11 cellular contexts compared by ENCODE assay signal in the genomic region with DNA sequence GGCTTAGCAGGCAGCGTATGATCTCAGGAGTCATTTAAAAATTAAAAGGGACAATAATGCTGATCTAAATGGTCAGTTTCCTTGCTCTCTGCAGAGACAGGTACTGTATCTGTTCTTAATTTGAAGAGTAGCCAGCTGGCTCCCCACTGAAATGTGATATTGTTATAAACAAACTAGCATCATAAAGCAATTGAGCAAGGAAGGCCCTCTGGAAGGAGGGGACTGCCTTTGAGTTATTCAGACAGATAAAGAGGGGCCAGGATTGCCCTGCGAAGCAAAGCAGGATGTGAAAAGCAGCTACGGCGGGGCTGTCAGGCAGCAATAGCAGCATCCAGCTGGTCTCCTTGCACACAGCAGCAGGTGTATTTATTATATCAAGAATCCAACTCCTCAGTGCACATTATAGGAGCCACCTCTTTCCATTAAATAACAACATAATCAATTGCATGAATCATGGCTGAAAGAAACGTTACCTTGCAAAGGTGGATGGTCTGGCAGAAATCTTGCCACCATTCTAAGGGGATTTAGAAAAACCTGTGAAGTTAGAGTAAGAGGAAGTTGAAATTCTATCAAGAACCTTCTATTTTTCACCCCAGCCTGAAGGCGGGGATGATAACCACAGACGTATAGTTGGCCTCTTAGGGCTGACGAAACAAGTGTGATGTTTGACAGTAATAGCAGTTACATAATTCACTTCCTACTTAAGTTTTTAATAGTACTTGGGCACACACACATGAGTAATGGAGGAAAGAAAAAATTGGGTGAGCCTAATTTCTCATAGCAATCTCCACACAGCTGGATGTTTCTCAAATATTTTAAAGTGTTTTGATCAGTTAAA.
DNase-seq lines count a peak whose midpoint lies in the region; ATAC-seq and TF ChIP-seq lines count a peak whose summit lies in the region.
"Had no signal": no experiment of that assay in that cellular context is flagged by ENCODE, and none has a peak within 500 bp of the region (broad histone marks: within the 10 kb centered on the region; RNA-seq: fewer than 3 reads in every experiment).

No MANE protein-coding gene starts in this region.

- H3K4me1 Mint-ChIP-seq in activated naive CD4-positive, alpha-beta T cell treated with anti-CD3 and anti-CD28 coated beads, Interleukin-2, amount 10 ng/mL, durations not matched to agents 7 days and 5 days, result no peaks in the 10 kb centered on the region
- H3K4me1 Mint-ChIP-seq in activated B cell treated with CpG ODN at 0.5 μM for 24 hours, result peaks cover 11% of the 10 kb centered on the region
- peaks cover 0 to 7% of the 10 kb centered on the region in 2 donors for H3K4me1 Mint-ChIP-seq in stimulated activated naive B cell treated with anti-CD40 and anti-IgM and Interleukin-4, amounts not matched to agents 10 μg/mL and 1 μg/mL and 100 μg/mL, for 72 hours

- CTCF ChIA-PET in activated naive CD4-positive, alpha-beta T cell treated with anti-CD3 and anti-CD28 coated beads, Interleukin-2, amount 10 ng/mL, durations not matched to agents 7 days and 5 days (lab: Charles Lee), result no interaction called here
- CTCF ChIA-PET in activated B cell treated with CpG ODN at 0.5 μM for 24 hours (lab: Charles Lee), result no interaction called here

- TF ChIP-seq CTCF in activated B cell treated with CpG ODN at 0.5 μM for 24 hours (IDR thresholded peaks at IDR 0.05), result no peak

- no peaks in the 10 kb centered on the region for H3K9me3 Mint-ChIP-seq in activated naive CD4-positive, alpha-beta T cell treated with anti-CD3 and anti-CD28 coated beads, Interleukin-2, amount 10 ng/mL, durations not matched to agents 7 days and 5 days
- no peaks in the 10 kb centered on the region for H3K9me3 Mint-ChIP-seq in activated B cell treated with CpG ODN at 0.5 μM for 24 hours
- no peaks in the 10 kb centered on the region for H3K9me3 Mint-ChIP-seq in stimulated activated naive B cell treated with anti-CD40 and anti-IgM and Interleukin-4, amounts not matched to agents 10 μg/mL and 1 μg/mL and 100 μg/mL, for 72 hours
- H3K9me3 Mint-ChIP-seq: dendritic cell treated with granulocyte-macrophage colony-stimulating factor and Interleukin-4, amounts not matched to agents 40 ng/mL and 50 ng/mL, for 4 days had no signal

- no peaks in the 10 kb centered on the region for H3K27me3 Mint-ChIP-seq in activated naive CD4-positive, alpha-beta T cell treated with anti-CD3 and anti-CD28 coated beads, Interleukin-2, amount 10 ng/mL, durations not matched to agents 7 days and 5 days
- H3K27me3 Mint-ChIP-seq in activated B cell treated with CpG ODN at 0.5 μM for 24 hours, result no peaks in the 10 kb centered on the region
- no peaks in the 10 kb centered on the region for H3K27me3 Mint-ChIP-seq in stimulated activated naive B cell treated with anti-CD40 and anti-IgM and Interleukin-4, amounts not matched to agents 10 μg/mL and 1 μg/mL and 100 μg/mL, for 72 hours

- H3K36me3 Mint-ChIP-seq in activated naive CD4-positive, alpha-beta T cell treated with anti-CD3 and anti-CD28 coated beads, Interleukin-2, amount 10 ng/mL, durations not matched to agents 7 days and 5 days, result no peaks in the 10 kb centered on the region
- H3K36me3 Mint-ChIP-seq in activated B cell treated with CpG ODN at 0.5 μM for 24 hours (ENCODE audit: low read depth), result no peaks in the 10 kb centered on the region
- no peaks in the 10 kb centered on the region for H3K36me3 Mint-ChIP-seq in stimulated activated naive B cell treated with anti-CD40 and anti-IgM and Interleukin-4, amounts not matched to agents 10 μg/mL and 1 μg/mL and 100 μg/mL, for 72 hours

- ATAC-seq in activated B cell treated with CpG ODN at 0.5 μM for 24 hours (ENCODE audit: low read depth) (peak; percentile 64), GM21390 (IDR thresholded peaks at IDR 0.05; ENCODE audit: unreplicated experiment) (no peak), GM21423 (IDR thresholded peaks at IDR 0.05; ENCODE audit: unreplicated experiment) (no peak)
- ATAC-seq in stimulated activated naive B cell treated with anti-CD40 and anti-IgM and Interleukin-4, amounts not matched to agents 10 μg/mL and 1 μg/mL and 100 μg/mL, for 72 hours (replicated peaks), result peak; percentile 22 to 40

- H3K4me3 Mint-ChIP-seq in activated naive CD4-positive, alpha-beta T cell treated with anti-CD3 and anti-CD28 coated beads, Interleukin-2, amount 10 ng/mL, durations not matched to agents 7 days and 5 days, result no peak overlapping the region
- H3K4me3 Mint-ChIP-seq in activated B cell treated with CpG ODN at 0.5 μM for 24 hours, result no peak overlapping the region
- no peak overlapping the region for H3K4me3 Mint-ChIP-seq in stimulated activated naive B cell treated with anti-CD40 and anti-IgM and Interleukin-4, amounts not matched to agents 10 μg/mL and 1 μg/mL and 100 μg/mL, for 72 hours
- H3K4me3 Mint-ChIP-seq: dendritic cell treated with granulocyte-macrophage colony-stimulating factor and Interleukin-4, amounts not matched to agents 40 ng/mL and 50 ng/mL, for 4 days had no signal

- no peak for DNase-seq in activated naive CD4-positive, alpha-beta T cell treated with anti-CD3 and anti-CD28 coated beads, Interleukin-2, amount 10 ng/mL, durations not matched to agents 7 days and 5 days
- DNase-seq in activated naive CD4-positive, alpha-beta T cell treated with anti-CD3 and anti-CD28 coated beads, Interleukin-2, amount 50 U/mL, for 16 hours, result no peak
- DNase-seq in NCI-H1930 (lab: John Stamatoyannopoulos, UW), result peak; percentile 3 to 26
- DNase-seq in activated B cell treated with CpG ODN at 0.5 μM for 24 hours, result no peak
- DNase-seq in stimulated activated naive B cell treated with anti-CD40 and anti-IgM and Interleukin-4, amounts not matched to agents 10 μg/mL and 1 μg/mL and 100 μg/mL, for 72 hours, result no peak
- DNase-seq in cerebellar cortex (ENCODE audit: low spot score), result no peak
- DNase-seq: NCI-H2029 treated with DMSO at 0.1 percent for 48 hours; stimulated activated CD4-positive, alpha-beta T cell treated with anti-CD3 and anti-CD28 coated beads, Interleukin-2, amount 100 ng/mL, for 48 hours had no signal

- intact Hi-C loops in activated B cell treated with CpG ODN at 0.5 μM for 24 hours (cut with micrococcal nuclease), result no loop called here

- POLR2A ChIA-PET in activated B cell treated with CpG ODN at 0.5 μM for 24 hours (lab: Charles Lee), result no interaction called here

- H3K27ac Mint-ChIP-seq in activated naive CD4-positive, alpha-beta T cell treated with anti-CD3 and anti-CD28 coated beads, Interleukin-2, amount 10 ng/mL, durations not matched to agents 7 days and 5 days, result peak overlapping the region; percentile 58
- H3K27ac Mint-ChIP-seq in activated B cell treated with CpG ODN at 0.5 μM for 24 hours, result peak overlapping the region; percentile 15
- H3K27ac Mint-ChIP-seq in stimulated activated naive B cell treated with anti-CD40 and anti-IgM and Interleukin-4, amounts not matched to agents 10 μg/mL and 1 μg/mL and 100 μg/mL, for 72 hours, result no peak overlapping the region
- H3K27ac Mint-ChIP-seq: dendritic cell treated with granulocyte-macrophage colony-stimulating factor and Interleukin-4, amounts not matched to agents 40 ng/mL and 50 ng/mL, for 4 days had no signal

Comparison
In these comparisons a context has a peak if more than half of its experiments do, and no peak if none do; other contexts are left out.
1. DNase-seq: peak in NCI-H1930 (2 of 2); none in activated naive CD4-positive, alpha-beta T cell treated with anti-CD3 and anti-CD28 coated beads, Interleukin-2, amount 10 ng/mL, durations not matched to agents 7 days and 5 days (single experiment), activated naive CD4-positive, alpha-beta T cell treated with anti-CD3 and anti-CD28 coated beads, Interleukin-2, amount 50 U/mL, for 16 hours (single experiment), activated B cell treated with CpG ODN at 0.5 μM for 24 hours (single experiment), stimulated activated naive B cell treated with anti-CD40 and anti-IgM and Interleukin-4, amounts not matched to agents 10 μg/mL and 1 μg/mL and 100 μg/mL, for 72 hours (single experiment) and cerebellar cortex (single experiment).
2. ATAC-seq: peak in activated B cell treated with CpG ODN at 0.5 μM for 24 hours (single experiment) and stimulated activated naive B cell treated with anti-CD40 and anti-IgM and Interleukin-4, amounts not matched to agents 10 μg/mL and 1 μg/mL and 100 μg/mL, for 72 hours (2 of 2); none in GM21390 (single experiment) and GM21423 (single experiment).